ENCODE assay signal across 28 cellular contexts in the genomic region with DNA sequence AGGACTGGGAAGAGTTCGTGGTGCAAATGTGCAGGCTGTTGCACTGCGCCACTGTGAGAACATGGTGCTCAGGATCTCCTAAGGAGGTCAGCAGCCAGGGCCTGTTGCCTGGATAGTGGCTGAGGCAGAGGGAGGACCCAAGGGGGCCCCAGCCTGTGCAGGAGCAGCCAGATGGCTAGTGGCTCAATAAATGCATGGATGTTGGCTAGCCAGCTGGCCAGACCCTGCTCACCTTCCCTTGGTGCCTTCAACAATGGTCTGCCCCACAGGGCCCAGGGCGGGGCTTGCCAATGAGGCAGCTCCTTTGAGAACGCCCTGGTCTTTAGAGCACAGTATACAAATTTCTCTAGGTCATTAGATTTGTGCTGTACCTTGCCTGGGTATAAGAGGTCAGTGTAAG.
DNase-seq lines count a peak whose midpoint lies in the region; ATAC-seq, FAIRE-seq and TF ChIP-seq lines count a peak whose summit lies in the region.
"Had no signal": no experiment of that assay in that cellular context is flagged by ENCODE, and none has a peak within 500 bp of the region (broad histone marks: within the 10 kb centered on the region; RNA-seq: fewer than 3 reads in every experiment).

No MANE protein-coding gene starts in this region.

- H3K4me3 Mint-ChIP-seq in activated B cell treated with CpG ODN at 0.5 μM for 24 hours (no peak overlapping the region), nephron (no peak overlapping the region)
- H3K4me3 Mint-ChIP-seq: activated naive CD8-positive, alpha-beta T cell had no signal

- DNase-seq in activated B cell treated with CpG ODN at 0.5 μM for 24 hours (no peak), DMS153 (lab: John Stamatoyannopoulos, UW) (no peak), GM19239 (ENCODE audit: insufficient read length, low spot score) (no peak)
- DNase-seq in stimulated activated CD4-positive, alpha-beta T cell treated with anti-CD3 and anti-CD28 coated beads, Interleukin-2, amount 100 ng/mL, for 48 hours: no peak
- DNase-seq in stimulated activated CD4-positive, alpha-beta T cell treated with anti-CD3 and anti-CD28 coated beads, Interleukin-15, amount 100 ng/mL, for 24 hours: no peak
- DNase-seq: ACHN; activated CD4-positive, alpha-beta T cell treated with anti-CD3 and anti-CD28 coated beads, Interleukin-2, amount 50 U/mL, for 48 hours; activated CD8-positive, alpha-beta memory T cell treated with anti-CD3 and anti-CD28 coated beads, Interleukin-2, amount 50 U/mL, for 48 hours; activated effector memory CD4-positive, alpha-beta T cell treated with Interleukin-2 at 50 U/mL for 16 hours; anterior cingulate cortex; caudate nucleus; COR-L47; dermis blood vessel endothelial cell; HCEC 1CT; KG1; NCI-H1436 treated with DMSO at 0.1 percent for 48 hours; NCI-H2171; NCI-H510A treated with DMSO at 0.1 percent for 48 hours; nucleus accumbens; SHP77; stimulated activated CD8-positive, alpha-beta memory T cell treated with anti-CD3 and anti-CD28 coated beads, Interleukin-4, amount 100 ng/mL, for 48 hours; upper lobe of right lung had no signal

- H3K4me3 ChIP-seq in BLaER1: no peak overlapping the region
- H3K4me3 ChIP-seq: gastroesophageal sphincter, skin epidermis, upper lobe of right lung had no signal

- peak overlapping the region; percentile 32 for H3K4me2 ChIP-seq in BLaER1

- H3K27ac Mint-ChIP-seq in activated B cell treated with CpG ODN at 0.5 μM for 24 hours (peak overlapping the region; percentile 95), nephron (peak overlapping the region; percentile 3 to 76 (median 31))

- H3K27me3 Mint-ChIP-seq in activated B cell treated with CpG ODN at 0.5 μM for 24 hours: no peaks in the 10 kb centered on the region
- H3K27me3 Mint-ChIP-seq in nephron (ENCODE audit: low read depth): no peaks in the 10 kb centered on the region
- H3K27me3 Mint-ChIP-seq: activated naive CD8-positive, alpha-beta T cell had no signal

- peaks cover 56% of the 10 kb centered on the region for H3K4me1 Mint-ChIP-seq in activated B cell treated with CpG ODN at 0.5 μM for 24 hours
- H3K4me1 Mint-ChIP-seq in nephron: peaks cover 19% of the 10 kb centered on the region

- intact Hi-C loops in activated B cell treated with CpG ODN at 0.5 μM for 24 hours (cut with micrococcal nuclease): no loop called here

- H3K36me3 Mint-ChIP-seq in activated B cell treated with CpG ODN at 0.5 μM for 24 hours (ENCODE audit: low read depth) (peaks cover 76% of the 10 kb centered on the region), nephron (ENCODE audit: low read depth) (peaks cover 78% of the 10 kb centered on the region)

- FAIRE-seq in GM19239 (lab: Jason Lieb, UNC): no peak

- H3K4me1 ChIP-seq in BLaER1: peaks cover 72% of the 10 kb centered on the region
- H3K4me1 ChIP-seq: gastroesophageal sphincter, upper lobe of right lung had no signal

- CTCF ChIA-PET in activated B cell treated with CpG ODN at 0.5 μM for 24 hours (lab: Charles Lee): no interaction called here

- no peak for ATAC-seq in activated B cell treated with CpG ODN at 0.5 μM for 24 hours (ENCODE audit: low read depth)
- ATAC-seq: gastroesophageal sphincter, upper lobe of right lung had no signal

- no peak overlapping the region for H3K9ac ChIP-seq in BLaER1

- no peaks in the 10 kb centered on the region for H3K9me3 ChIP-seq in BLaER1
- no peaks in the 10 kb centered on the region for H3K9me3 ChIP-seq in KOPT-K1 (ENCODE audit: insufficient read depth, low read length, poor library complexity, severe bottlenecking)
- H3K9me3 ChIP-seq: gastroesophageal sphincter, upper lobe of right lung had no signal

- H3K9me3 Mint-ChIP-seq in activated B cell treated with CpG ODN at 0.5 μM for 24 hours (peaks cover 5% of the 10 kb centered on the region), nephron (no peaks in the 10 kb centered on the region)

- TF ChIP-seq CTCF in activated B cell treated with CpG ODN at 0.5 μM for 24 hours (IDR thresholded peaks at IDR 0.05) (no peak), nephron (IDR thresholded peaks at IDR 0.05; ENCODE audit: unreplicated experiment in 3 of 3) (no peak)

- H4K20me1 ChIP-seq in BLaER1: peaks cover 18% of the 10 kb centered on the region; the same call in 1 of the 2 replicates

- POLR2A ChIA-PET in activated B cell treated with CpG ODN at 0.5 μM for 24 hours (lab: Charles Lee): interaction anchor here (0.5 to 5.4 kb wide), 2 partner anchors 58 to 184 kb away, joined by 3 to 65 read pairs; no protein-coding TSS in a partner anchor

- H3K27me3 ChIP-seq in BLaER1: no peaks in the 10 kb centered on the region
- H3K27me3 ChIP-seq: gastroesophageal sphincter, upper lobe of right lung had no signal

- peaks cover 86% of the 10 kb centered on the region for H3K36me3 ChIP-seq in BLaER1
- peaks cover 91% of the 10 kb centered on the region for H3K36me3 ChIP-seq in KOPT-K1 (ENCODE audit: insufficient read depth, low read length)

- peak overlapping the region; percentile 29 for H3K27ac ChIP-seq in BLaER1
- H3K27ac ChIP-seq in KOPT-K1 (ENCODE audit: low read depth, low read length, poor library complexity, severe bottlenecking): peak overlapping the region; percentile 57
- H3K27ac ChIP-seq: gastroesophageal sphincter, skin epidermis, upper lobe of right lung had no signal
